9 cellular contexts compared by ENCODE assay signal in the genomic region with DNA sequence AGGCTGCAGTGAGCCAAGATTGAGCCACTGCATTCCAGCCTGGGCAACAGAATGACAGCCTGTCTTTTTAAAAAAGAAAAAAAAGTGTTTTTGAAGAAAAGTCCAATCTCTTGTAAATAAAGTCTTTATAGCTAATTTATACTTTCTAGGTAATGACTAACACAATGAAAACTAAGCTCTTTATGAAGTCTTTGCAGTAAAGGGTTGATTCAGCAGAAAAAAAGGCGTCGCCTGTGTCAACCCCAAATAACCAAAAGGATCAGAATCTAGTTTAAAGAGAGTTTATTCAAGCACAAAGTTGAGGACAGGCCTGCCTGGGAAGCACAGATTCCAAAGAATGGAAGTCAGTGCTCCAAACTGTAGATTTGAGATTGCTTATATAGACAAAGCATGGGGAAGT.
"Had no signal": no experiment of that assay in that cellular context is flagged by ENCODE, and none has a peak within 500 bp of the region (broad histone marks: within the 10 kb centered on the region; RNA-seq: fewer than 3 reads in every experiment).

No MANE protein-coding gene starts in this region.

- H3K36me3 ChIP-seq: HAP-1 had no signal

- H3K4me2 ChIP-seq: GM23338 had no signal

- H2AFZ ChIP-seq: GM23338 had no signal

- H3K4me3 ChIP-seq: GM23338, HAP-1 had no signal

- H3K9me3 ChIP-seq: HAP-1 had no signal

- ATAC-seq: GM23338, HCT116 had no signal

- H3K4me1 ChIP-seq: HAP-1 had no signal

- FAIRE-seq: H1, H54 had no signal

- H3K27ac ChIP-seq: HL-60 had no signal

- DNase-seq: HFFc6, IMR-90, KBM-7 had no signal
